Comparison of ENCODE assay signal across 11 cellular contexts in genomic region chr17:80737106-80738019, GRCh38.
DNase-seq lines count a peak whose midpoint lies in the region; ATAC-seq and TF ChIP-seq lines count a peak whose summit lies in the region.
"Had no signal": no experiment of that assay in that cellular context is flagged by ENCODE, and none has a peak within 500 bp of the region (broad histone marks: within the 10 kb centered on the region; RNA-seq: fewer than 3 reads in every experiment).

No MANE protein-coding gene starts in this region.

- in situ Hi-C loops in gastrocnemius medialis (cut with MboI; ENCODE audit: low sequenced_read_pairs in 4 of 4) = no loop called here

- no peak overlapping the region for H3K27ac ChIP-seq in gastrocnemius medialis
- H3K27ac ChIP-seq: parathyroid adenoma, thoracic aorta, VCaP had no signal

- H3K4me1 ChIP-seq in gastrocnemius medialis = peaks cover 3 to 4% of the 10 kb centered on the region in 2 donors
- H3K4me1 ChIP-seq: parathyroid adenoma had no signal

- peaks cover 60% of the 10 kb centered on the region for H3K4me1 Mint-ChIP-seq in activated naive CD8-positive, alpha-beta T cell treated with anti-CD3 and anti-CD28 coated beads, Interleukin-2, amount 50 U/mL, for 24 hours

- no peak for DNase-seq in activated naive CD8-positive, alpha-beta T cell treated with anti-CD3 and anti-CD28 coated beads, Interleukin-2, amount 50 U/mL, for 24 hours
- DNase-seq in NCI-H345 treated with DMSO at 0.1 percent for 48 hours (lab: John Stamatoyannopoulos, UW; ENCODE audit: unreplicated experiment) (no peak), DMS153 (lab: John Stamatoyannopoulos, UW) (no peak), gastrocnemius medialis (no peak)
- DNase-seq in activated CD4-positive, alpha-beta T cell treated with anti-CD3 and anti-CD28 coated beads for 48 hours = no peak

- TF ChIP-seq POLR2A in gastrocnemius medialis (IDR thresholded peaks at IDR 0.05) = no peak

- H3K36me3 Mint-ChIP-seq in activated naive CD8-positive, alpha-beta T cell treated with anti-CD3 and anti-CD28 coated beads, Interleukin-2, amount 50 U/mL, for 24 hours (ENCODE audit: low read depth) = peaks cover 47% of the 10 kb centered on the region

- intact Hi-C loops in gastrocnemius medialis (cut with DNase I; ENCODE audit: low total_unique reads) = no loop called here

- no peaks in the 10 kb centered on the region for H3K27me3 Mint-ChIP-seq in activated naive CD8-positive, alpha-beta T cell treated with anti-CD3 and anti-CD28 coated beads, Interleukin-2, amount 50 U/mL, for 24 hours

- H3K27me3 ChIP-seq in gastrocnemius medialis = no peaks in the 10 kb centered on the region

- no peaks in the 10 kb centered on the region for H3K36me3 ChIP-seq in gastrocnemius medialis
- H3K36me3 ChIP-seq: thoracic aorta had no signal

- TF ChIP-seq CTCF in GM12873 (IDR thresholded peaks at IDR 0.05; ENCODE audit: insufficient read depth, low read depth, low read length, missing control alignments) = peak; percentile 51
- no peak for TF ChIP-seq CTCF in gastrocnemius medialis (IDR thresholded peaks at IDR 0.05 in 4 of 5, conservative IDR thresholded peaks at IDR 0.05 in 1 of 5)

- ATAC-seq in GM21360 (IDR thresholded peaks at IDR 0.05; ENCODE audit: unreplicated experiment) (peak; percentile 60), HG03460 (IDR thresholded peaks at IDR 0.05; ENCODE audit: unreplicated experiment) (peak; percentile 70), gastrocnemius medialis (no peak)
- ATAC-seq in activated naive CD8-positive, alpha-beta T cell treated with anti-CD3 and anti-CD28 coated beads, Interleukin-2, amount 50 U/mL, for 24 hours = peak; percentile 25

- peak overlapping the region; percentile 69 for H3K27ac Mint-ChIP-seq in activated naive CD8-positive, alpha-beta T cell treated with anti-CD3 and anti-CD28 coated beads, Interleukin-2, amount 50 U/mL, for 24 hours

- H3K9me3 Mint-ChIP-seq in activated naive CD8-positive, alpha-beta T cell treated with anti-CD3 and anti-CD28 coated beads, Interleukin-2, amount 50 U/mL, for 24 hours = peaks cover 4% of the 10 kb centered on the region

- no peak overlapping the region for H3K4me3 Mint-ChIP-seq in activated naive CD8-positive, alpha-beta T cell treated with anti-CD3 and anti-CD28 coated beads, Interleukin-2, amount 50 U/mL, for 24 hours

- no peak overlapping the region for H3K4me3 ChIP-seq in gastrocnemius medialis
- H3K4me3 ChIP-seq: thoracic aorta had no signal

- H3K9me3 ChIP-seq in gastrocnemius medialis = no peaks in the 10 kb centered on the region
- H3K9me3 ChIP-seq: thoracic aorta had no signal

Comparison
In these comparisons a context has a peak if more than half of its experiments do, and no peak if none do; other contexts are left out.
1. ATAC-seq: peak in GM21360 (single experiment), HG03460 (single experiment) and activated naive CD8-positive, alpha-beta T cell treated with anti-CD3 and anti-CD28 coated beads, Interleukin-2, amount 50 U/mL, for 24 hours (single experiment); none in gastrocnemius medialis (0 of 2).